Comparison of ENCODE assay signal across 13 cellular contexts in genomic region chr5:102628449-102629175, GRCh38.
DNase-seq lines count a peak whose midpoint lies in the region; ATAC-seq and TF ChIP-seq lines count a peak whose summit lies in the region.
"Had no signal": no experiment of that assay in that cellular context is flagged by ENCODE, and none has a peak within 500 bp of the region (broad histone marks: within the 10 kb centered on the region; RNA-seq: fewer than 3 reads in every experiment).

No MANE protein-coding gene starts in this region.

- no peak overlapping the region for H3K9ac ChIP-seq in fibroblast of lung (ENCODE audit: insufficient read depth, low read length)

- DNase-seq in GM04504 (ENCODE audit: low read depth) (peak; percentile 55), RPMI7951 (ENCODE audit: low read depth) (peak; percentile 85), fibroblast of lung (ENCODE audit: low read depth in 2 of 2) (peak; percentile 21 to 60), sciatic nerve (ENCODE audit: low spot score) (no peak), NCI-H2227 (lab: John Stamatoyannopoulos, UW; ENCODE audit: unreplicated experiment) (no peak), activated T-cell treated with anti-CD3 and anti-CD28 coated beads for 4 hours (no peak)
- no peak for DNase-seq in stimulated activated CD4-positive, alpha-beta T cell treated with anti-CD3 and anti-CD28 coated beads, Interleukin-4, amount 100 ng/mL, for 1 hour
- DNase-seq: activated CD4-positive, alpha-beta memory T cell treated with anti-CD3 and anti-CD28 coated beads, Interleukin-2, amount 10 ng/mL, durations not matched to agents 7 days and 5 days; NCI-H2081; SJCRH30 had no signal

- ATAC-seq in sciatic nerve (peak; percentile 66), GM18909 (IDR thresholded peaks at IDR 0.05; ENCODE audit: poor library complexity, unreplicated experiment) (no peak)
- ATAC-seq: body of pancreas had no signal

- no peaks in the 10 kb centered on the region for H3K36me3 ChIP-seq in fibroblast of lung (ENCODE audit: control insufficient read depth, insufficient read depth, low read length)
- H3K36me3 ChIP-seq: SJCRH30 had no signal

- H3K9me3 ChIP-seq in fibroblast of lung (ENCODE audit: control insufficient read depth, insufficient read depth, low read depth, low read length) = no peaks in the 10 kb centered on the region
- H3K9me3 ChIP-seq: body of pancreas, SJCRH30 had no signal

- no peaks in the 10 kb centered on the region for H3K27me3 ChIP-seq in fibroblast of lung (ENCODE audit: control insufficient read depth, insufficient read depth, low read length)
- H3K27me3 ChIP-seq: body of pancreas, SJCRH30 had no signal

- no peak for TF ChIP-seq CTCF in fibroblast of lung (conservative IDR thresholded peaks at IDR 0.05 in 1 of 2, IDR thresholded peaks at IDR 0.05 in 1 of 2; ENCODE audit: low read depth in 1 of 2, low read length in 2 of 2)

- no peak overlapping the region for H3K4me3 ChIP-seq in fibroblast of lung (replicated peaks in 1 of 4; ENCODE audit: control extremely low read depth in 1 of 4, insufficient read depth in 1 of 4, low read depth in 3 of 4, low read length in 4 of 4)
- H3K4me3 ChIP-seq: body of pancreas, SJCRH30 had no signal

- no peaks in the 10 kb centered on the region for H3K79me2 ChIP-seq in fibroblast of lung (ENCODE audit: control insufficient read depth, insufficient read depth, low read length)

- no peak overlapping the region for H2AFZ ChIP-seq in fibroblast of lung (ENCODE audit: low read length)

- intact Hi-C loops in sciatic nerve (cut with DNase I) = no loop called here

- H3K27ac ChIP-seq in fibroblast of lung (ENCODE audit: insufficient read depth, low read length) = no peak overlapping the region
- H3K27ac ChIP-seq: body of pancreas, HL-60, SJCRH30 had no signal

- no peaks in the 10 kb centered on the region for H4K20me1 ChIP-seq in fibroblast of lung (ENCODE audit: control insufficient read depth, extremely low read depth, insufficient read depth, low read length)

- H3K4me2 ChIP-seq in fibroblast of lung (ENCODE audit: extremely low read depth, insufficient read depth, low read length) = no peak overlapping the region

- H3K4me1 ChIP-seq in fibroblast of lung (ENCODE audit: control insufficient read depth, extremely low read depth, insufficient read depth, low read length) = peaks cover 11% of the 10 kb centered on the region
- H3K4me1 ChIP-seq: body of pancreas, SJCRH30 had no signal

Comparison
In these comparisons a context has a peak if more than half of its experiments do, and no peak if none do; other contexts are left out.
1. DNase-seq: peak in GM04504 (single experiment), RPMI7951 (single experiment) and fibroblast of lung (2 of 2); none in sciatic nerve (single experiment), NCI-H2227 (single experiment), activated T-cell treated with anti-CD3 and anti-CD28 coated beads for 4 hours (single experiment) and stimulated activated CD4-positive, alpha-beta T cell treated with anti-CD3 and anti-CD28 coated beads, Interleukin-4, amount 100 ng/mL, for 1 hour (single experiment).